21 cellular contexts compared by ENCODE assay signal in the genomic region with DNA sequence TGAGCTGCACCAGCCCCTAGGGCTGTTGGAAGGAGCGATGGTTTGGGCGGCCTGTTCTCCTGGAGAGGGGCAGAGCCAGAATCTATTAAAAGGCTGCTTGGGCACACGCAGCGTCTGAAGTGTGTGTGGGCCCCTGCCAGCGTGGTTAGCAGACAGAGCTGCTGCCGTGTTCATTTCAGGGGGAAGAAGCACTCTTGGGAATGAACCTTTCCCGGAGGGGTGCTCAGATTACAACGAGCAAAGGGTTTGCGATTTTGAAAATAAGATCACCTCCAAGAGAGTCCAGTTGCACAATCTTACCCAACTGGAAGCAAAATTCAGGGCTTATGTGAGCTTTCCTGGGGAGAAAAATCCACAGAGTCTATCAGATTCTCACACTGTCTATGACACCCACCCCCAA. TPM values are rescaled to one million over a fixed set of nuclear protein-coding genes. Genes with fewer than 3 reads are reported as not detected.
A peak's percentile ranks its signal among the peaks of the same experiment; 100 is the strongest.
DNase-seq lines count a peak whose midpoint lies in the region; ATAC-seq and TF ChIP-seq lines count a peak whose summit lies in the region.
"Had no signal": no experiment of that assay in that cellular context is flagged by ENCODE, and none has a peak within 500 bp of the region (broad histone marks: within the 10 kb centered on the region; RNA-seq: fewer than 3 reads in every experiment).

No MANE protein-coding gene starts in this region.

- H3K36me3 ChIP-seq in SK-N-MC (ENCODE audit: insufficient read depth, low read length) = no peaks in the 10 kb centered on the region
- no peaks in the 10 kb centered on the region for H3K36me3 ChIP-seq in thyroid gland
- H3K36me3 ChIP-seq in GM23338 (ENCODE audit: insufficient read depth) = no peaks in the 10 kb centered on the region
- H3K36me3 ChIP-seq in H7 (replicated peaks; ENCODE audit: control insufficient read depth, insufficient read depth, low read length) = no peaks in the 10 kb centered on the region
- H3K36me3 ChIP-seq: SJCRH30 had no signal

- DNase-seq in NCI-H345 (lab: John Stamatoyannopoulos, UW) = peak; percentile 39
- DNase-seq in NCI-H345 treated with DMSO at 0.1 percent for 48 hours (lab: John Stamatoyannopoulos, UW; ENCODE audit: unreplicated experiment) = no peak
- peak; percentile 40 for DNase-seq in SK-N-MC (ENCODE audit: low read depth, low spot score)
- DNase-seq in left kidney (ENCODE audit: low read depth, low spot score) = peak; percentile 72
- DNase-seq in thyroid gland = peak; percentile 92
- DNase-seq in GM23338 (ENCODE audit: low spot score) = no peak
- DNase-seq in H7 = no peak
- DNase-seq: activated CD4-positive, alpha-beta T cell treated with anti-CD3 and anti-CD28 coated beads, Interleukin-2, amount 10 ng/mL, durations not matched to agents 7 days and 5 days; activated T-cell treated with anti-CD3 and anti-CD28 coated beads, Interleukin-2, amount 50 U/mL, for 4 hours; amniotic stem cell; COR-L47; NCI-H146; right lobe of liver; SJCRH30; stimulated activated naive B cell treated with anti-CD40 and anti-IgM and Interleukin-4, amounts not matched to agents 10 μg/mL and 1 μg/mL and 100 μg/mL, for 72 hours; T1000 had no signal

- no peaks in the 10 kb centered on the region for H3K79me2 ChIP-seq in GM23338 (replicated peaks; ENCODE audit: insufficient read depth)

- intact Hi-C loops in thyroid gland (cut with DNase I) = no loop called here

- peak overlapping the region; percentile 14; the same call in 1 of the 2 replicates for H3K4me3 ChIP-seq in SK-N-MC
- no peak overlapping the region for H3K4me3 ChIP-seq in thyroid gland (replicated peaks in 1 of 3)
- no peak overlapping the region for H3K4me3 ChIP-seq in GM23338
- H3K4me3 ChIP-seq in H7 (ENCODE audit: insufficient read depth, low read depth, low read length) = no peak overlapping the region
- H3K4me3 ChIP-seq: A549, right lobe of liver, SJCRH30 had no signal

- H3K27ac ChIP-seq in SK-N-MC (no peak overlapping the region), thyroid gland (peak overlapping the region; percentile 24 to 79 (median 66)), GM23338 (ENCODE audit: low read depth) (no peak overlapping the region)
- H3K27ac ChIP-seq: A549, right lobe of liver, SJCRH30 had no signal

- whole genome bisulfite sequencing in thyroid gland, 2 donors = 7 to 16% methylated on average over 8 to 9 of the region's 9 CpGs

- H3K36me3 Mint-ChIP-seq in GM23338 (ENCODE audit: low read depth) = peaks cover 4% of the 10 kb centered on the region; the same call in 1 of the 3 replicates
- H3K36me3 Mint-ChIP-seq: stimulated activated naive B cell treated with anti-CD40 and anti-IgM and Interleukin-4, amounts not matched to agents 10 μg/mL and 1 μg/mL and 100 μg/mL, for 72 hours had no signal

- ATAC-seq in HG02970 (IDR thresholded peaks at IDR 0.05; ENCODE audit: low FRiP score, unreplicated experiment) = no peak
- ATAC-seq in GM23338 = no peak
- ATAC-seq: A549; activated T-cell treated with anti-CD3 and anti-CD28 coated beads, Interleukin-2, amount 50 U/mL, for 4 hours; esophagus mucosa; right lobe of liver; stimulated activated naive B cell treated with anti-CD40 and anti-IgM and Interleukin-4, amounts not matched to agents 10 μg/mL and 1 μg/mL and 100 μg/mL, for 72 hours had no signal

- no peaks in the 10 kb centered on the region for H3K9me2 ChIP-seq in GM23338 (ENCODE audit: insufficient read depth)

- H4K20me1 ChIP-seq in GM23338 (replicated peaks; ENCODE audit: insufficient read depth) = no peaks in the 10 kb centered on the region

- peaks cover 5% of the 10 kb centered on the region for H3K4me1 Mint-ChIP-seq in GM23338
- H3K4me1 Mint-ChIP-seq: activated CD4-positive, alpha-beta T cell treated with anti-CD3 and anti-CD28 coated beads, Interleukin-2, amount 10 ng/mL, durations not matched to agents 7 days and 5 days had no signal

- H3K4me3 Mint-ChIP-seq in GM23338 = no peak overlapping the region
- H3K4me3 Mint-ChIP-seq: activated CD4-positive, alpha-beta T cell treated with anti-CD3 and anti-CD28 coated beads, Interleukin-2, amount 10 ng/mL, durations not matched to agents 7 days and 5 days; activated T-cell treated with anti-CD3 and anti-CD28 coated beads, Interleukin-2, amount 50 U/mL, for 4 hours; dendritic cell treated with granulocyte-macrophage colony-stimulating factor and Interleukin-4, amounts not matched to agents 40 ng/mL and 50 ng/mL, for 4 days; neural crest cell; stimulated activated naive B cell treated with anti-CD40 and anti-IgM and Interleukin-4, amounts not matched to agents 10 μg/mL and 1 μg/mL and 100 μg/mL, for 72 hours had no signal

- TF ChIP-seq CTCF in thyroid gland (IDR thresholded peaks at IDR 0.05) (no peak), GM23338 (conservative IDR thresholded peaks at IDR 0.05; ENCODE audit: low read depth in 2 of 2) (no peak)

- no peaks in the 10 kb centered on the region for H3F3A ChIP-seq in GM23338 (replicated peaks; ENCODE audit: low read depth)

- H3K9me3 Mint-ChIP-seq in GM23338 = no peaks in the 10 kb centered on the region
- H3K9me3 Mint-ChIP-seq: activated CD4-positive, alpha-beta T cell treated with anti-CD3 and anti-CD28 coated beads, Interleukin-2, amount 10 ng/mL, durations not matched to agents 7 days and 5 days; activated T-cell treated with anti-CD3 and anti-CD28 coated beads, Interleukin-2, amount 50 U/mL, for 4 hours; dendritic cell treated with granulocyte-macrophage colony-stimulating factor and Interleukin-4, amounts not matched to agents 40 ng/mL and 50 ng/mL, for 4 days; neural crest cell had no signal

- H3K4me2 ChIP-seq in GM23338 = no peak overlapping the region
- H3K4me2 ChIP-seq: A549 had no signal

- no peak overlapping the region for H3K9ac ChIP-seq in SK-N-MC (ENCODE audit: insufficient read length)

- peak in 1 of 2 donors; percentile 55 for TF ChIP-seq POLR2A in thyroid gland (IDR thresholded peaks at IDR 0.05)

- no peak overlapping the region for H2AFZ ChIP-seq in GM23338

- H3K27ac Mint-ChIP-seq in GM23338 = no peak overlapping the region
- H3K27ac Mint-ChIP-seq: activated CD4-positive, alpha-beta T cell treated with anti-CD3 and anti-CD28 coated beads, Interleukin-2, amount 10 ng/mL, durations not matched to agents 7 days and 5 days; dendritic cell treated with granulocyte-macrophage colony-stimulating factor and Interleukin-4, amounts not matched to agents 40 ng/mL and 50 ng/mL, for 4 days; stimulated activated naive B cell treated with anti-CD40 and anti-IgM and Interleukin-4, amounts not matched to agents 10 μg/mL and 1 μg/mL and 100 μg/mL, for 72 hours had no signal

- H3K27me3 ChIP-seq in thyroid gland (no peaks in the 10 kb centered on the region), GM23338 (ENCODE audit: insufficient read depth) (no peaks in the 10 kb centered on the region), H7 (ENCODE audit: control insufficient read depth, insufficient read depth, low read length) (no peaks in the 10 kb centered on the region)
- H3K27me3 ChIP-seq: right lobe of liver, SJCRH30 had no signal

- H3K27me3 Mint-ChIP-seq in GM23338 (ENCODE audit: insufficient read depth, low read depth, poor library complexity) = peaks cover 7% of the 10 kb centered on the region

- H3K4me1 ChIP-seq in thyroid gland (peaks cover 14 to 22% of the 10 kb centered on the region in 2 donors), GM23338 (ENCODE audit: insufficient read depth) (no peaks in the 10 kb centered on the region)
- H3K4me1 ChIP-seq: A549, SJCRH30 had no signal

- H3K9me3 ChIP-seq in SK-N-MC (ENCODE audit: low read depth, low read length) (no peaks in the 10 kb centered on the region), thyroid gland (no peaks in the 10 kb centered on the region)
- H3K9me3 ChIP-seq: A549, right lobe of liver, SJCRH30 had no signal

TF ChIP-seq in GM23338, 12 proteins besides CTCF, POLR2A, EP300 and RAD21 (continues in another document):
- TF ChIP-seq POLR2AphosphoS5 (IDR thresholded peaks at IDR 0.05; ENCODE audit: low read depth) (no peak), ZNF114 (CRISPR knock-in tag; IDR thresholded peaks at IDR 0.05) (no peak), STAT1 (IDR thresholded peaks at IDR 0.05; ENCODE audit: unreplicated experiment) (no peak), JUNB (IDR thresholded peaks at IDR 0.05; ENCODE audit: unreplicated experiment) (no peak), NANOG (IDR thresholded peaks at IDR 0.05; ENCODE audit: borderline replicate concordance) (no peak), ZNF331 (CRISPR knock-in tag; IDR thresholded peaks at IDR 0.05; ENCODE audit: low read depth) (no peak), CREB1 (CRISPR knock-in tag; IDR thresholded peaks at IDR 0.05; ENCODE audit: low read depth) (no peak)
- TF ChIP-seq, protein P1, sequence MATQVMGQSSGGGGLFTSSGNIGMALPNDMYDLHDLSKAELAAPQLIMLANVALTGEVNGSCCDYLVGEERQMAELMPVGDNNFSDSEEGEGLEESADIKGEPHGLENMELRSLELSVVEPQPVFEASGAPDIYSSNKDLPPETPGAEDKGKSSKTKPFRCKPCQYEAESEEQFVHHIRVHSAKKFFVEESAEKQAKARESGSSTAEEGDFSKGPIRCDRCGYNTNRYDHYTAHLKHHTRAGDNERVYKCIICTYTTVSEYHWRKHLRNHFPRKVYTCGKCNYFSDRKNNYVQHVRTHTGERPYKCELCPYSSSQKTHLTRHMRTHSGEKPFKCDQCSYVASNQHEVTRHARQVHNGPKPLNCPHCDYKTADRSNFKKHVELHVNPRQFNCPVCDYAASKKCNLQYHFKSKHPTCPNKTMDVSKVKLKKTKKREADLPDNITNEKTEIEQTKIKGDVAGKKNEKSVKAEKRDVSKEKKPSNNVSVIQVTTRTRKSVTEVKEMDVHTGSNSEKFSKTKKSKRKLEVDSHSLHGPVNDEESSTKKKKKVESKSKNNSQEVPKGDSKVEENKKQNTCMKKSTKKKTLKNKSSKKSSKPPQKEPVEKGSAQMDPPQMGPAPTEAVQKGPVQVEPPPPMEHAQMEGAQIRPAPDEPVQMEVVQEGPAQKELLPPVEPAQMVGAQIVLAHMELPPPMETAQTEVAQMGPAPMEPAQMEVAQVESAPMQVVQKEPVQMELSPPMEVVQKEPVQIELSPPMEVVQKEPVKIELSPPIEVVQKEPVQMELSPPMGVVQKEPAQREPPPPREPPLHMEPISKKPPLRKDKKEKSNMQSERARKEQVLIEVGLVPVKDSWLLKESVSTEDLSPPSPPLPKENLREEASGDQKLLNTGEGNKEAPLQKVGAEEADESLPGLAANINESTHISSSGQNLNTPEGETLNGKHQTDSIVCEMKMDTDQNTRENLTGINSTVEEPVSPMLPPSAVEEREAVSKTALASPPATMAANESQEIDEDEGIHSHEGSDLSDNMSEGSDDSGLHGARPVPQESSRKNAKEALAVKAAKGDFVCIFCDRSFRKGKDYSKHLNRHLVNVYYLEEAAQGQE (IDR thresholded peaks at IDR 0.05; ENCODE audit: unreplicated experiment) = no peak

RNA-seq across cellular contexts. Expression of gene ANO1, which starts 12.9 kb away (rescaled TPM):
- total RNA-seq in thyroid gland = 10 to 100 TPM; 25.8 to 56.2 (median 35.3) TPM
- total RNA-seq in GM23338 (2014; rRNA removed; shearing (Covaris generic)) = 3.4 and 3.9 TPM in 2 replicates
- polyA plus RNA-seq in GM23338 (2016; fragmentation: Nextera tagmentation; extraction: Ambion mirVana) = 1.3 and 1.4 TPM in 2 replicates
- 1.1 and 2.3 TPM in 2 replicates for total RNA-seq in H7 (2014; rRNA removed; shearing (Covaris generic))
- total RNA-seq: activated CD4-positive, alpha-beta T cell treated with anti-CD3 and anti-CD28 coated beads, Interleukin-2, amount 10 ng/mL, durations not matched to agents 7 days and 5 days; neural crest cell had no signal

Comparison
In these comparisons a context has a peak if more than half of its experiments do, and no peak if none do; other contexts are left out.
1. DNase-seq: peak in NCI-H345 (single experiment), SK-N-MC (single experiment), left kidney (single experiment) and thyroid gland (2 of 2); none in NCI-H345 treated with DMSO at 0.1 percent for 48 hours (single experiment), GM23338 (single experiment) and H7 (single experiment).
2. H3K27ac ChIP-seq: peak in thyroid gland (3 of 3); none in SK-N-MC (single experiment) and GM23338 (single experiment).